ENCODE assay signal across 1 cellular context in the genomic region with DNA sequence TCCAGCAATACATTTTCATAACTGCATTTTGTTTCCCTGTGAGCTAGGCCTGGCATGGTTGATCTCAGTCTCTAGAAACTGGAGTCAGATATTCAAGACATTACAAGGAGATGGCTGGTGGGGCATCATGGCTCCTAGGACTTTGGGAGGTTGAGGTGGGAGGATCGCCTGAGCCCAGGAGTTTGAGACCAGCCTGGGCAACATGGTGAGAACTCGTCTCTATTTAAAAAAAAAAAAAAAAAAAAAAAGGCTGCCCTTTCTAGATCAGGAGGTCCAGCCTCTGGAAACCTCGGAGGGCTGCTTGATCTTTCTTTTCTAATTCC.
TF ChIP-seq lines count a peak whose summit lies in the region.

No MANE protein-coding gene starts in this region.

TF ChIP-seq in HCT116, 20 proteins besides CTCF, POLR2A, EP300 and RAD21:
- TF ChIP-seq ATF3 (IDR thresholded peaks at IDR 0.05) (no peak), YY1 (IDR thresholded peaks at IDR 0.05; ENCODE audit: extremely low read depth, insufficient replicate concordance, low read depth, low read length) (no peak), SP1 (IDR thresholded peaks at IDR 0.05; ENCODE audit: low read depth) (no peak)
TF ChIP-seq in HCT116: peak in this region for 0.
